8 cellular contexts compared by ENCODE assay signal in the genomic region with DNA sequence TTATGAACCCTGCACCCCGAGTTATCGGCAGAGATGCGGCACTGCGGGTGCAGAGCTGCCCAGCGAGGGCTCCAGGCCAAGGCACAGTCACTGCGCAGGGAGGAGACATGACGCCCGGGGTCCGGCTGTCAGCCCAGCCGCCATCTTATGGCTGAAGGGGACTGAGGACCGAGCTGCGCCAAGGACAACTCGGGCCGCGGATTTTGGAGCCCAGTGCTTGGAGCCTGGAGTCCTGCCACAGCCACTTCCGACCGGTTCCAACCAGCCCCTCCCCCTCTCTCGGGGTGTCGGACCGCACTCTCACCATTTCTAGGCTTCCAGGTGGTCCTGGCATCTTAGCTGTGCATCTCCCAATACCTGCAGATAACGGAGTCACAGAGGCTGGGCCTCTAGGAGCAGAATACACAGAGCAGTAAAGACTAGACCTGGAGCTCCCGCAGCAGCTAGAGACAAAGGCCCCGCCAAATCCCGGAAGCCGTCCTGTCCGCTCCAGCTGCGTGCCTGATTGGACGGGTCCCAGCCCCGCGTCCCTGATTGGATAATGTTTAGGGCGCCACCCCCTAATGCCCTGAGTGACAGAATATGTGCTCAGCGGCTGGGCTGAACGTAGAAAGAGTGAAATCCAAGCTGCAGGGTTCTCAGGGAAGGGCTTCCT. TPM values are rescaled to one million over a fixed set of nuclear protein-coding genes. Genes with fewer than 3 reads are reported as not detected.
DNase-seq lines count a peak whose midpoint lies in the region; FAIRE-seq and TF ChIP-seq lines count a peak whose summit lies in the region.

Gene ZNF680 (minus strand): TSS at position 451 of the 655 bp plus-strand sequence. CDS start 117 bp downstream, at position 334.

- H3K79me1 ChIP-seq in H9 (ENCODE audit: insufficient read depth, low read depth, low read length, poor library complexity, severe bottlenecking): no peaks in the 10 kb centered on the region

- peak within 1 kb of the TSS; percentile 22 for H3K4me2 ChIP-seq in H9 (ENCODE audit: insufficient read depth, insufficient read length, low read length)

- no peak within 1 kb of the TSS for H2BK15ac ChIP-seq in H9 (ENCODE audit: low read depth, low read length)

- FAIRE-seq in G401.6 (lab: Jason Lieb, UNC): peak; percentile 97

- peak within 1 kb of the TSS; percentile 87 for H3K4me3 ChIP-seq in MG63
- peak within 1 kb of the TSS; percentile 53 for H3K4me3 ChIP-seq in SJSA1

- peaks cover 15 to 24% of the 10 kb centered on the region in 2 experiments for H3K4me1 Mint-ChIP-seq in H9
- H3K4me1 Mint-ChIP-seq in activated naive CD4-positive, alpha-beta T cell treated with anti-CD3 and anti-CD28 coated beads, Interleukin-2, amount 10 ng/mL, durations not matched to agents 7 days and 5 days: peaks cover 20% of the 10 kb centered on the region

- H3K4me3 Mint-ChIP-seq in H9: peak within 1 kb of the TSS; percentile 97 to 100
- peak within 1 kb of the TSS; percentile 99 for H3K4me3 Mint-ChIP-seq in activated naive CD4-positive, alpha-beta T cell treated with anti-CD3 and anti-CD28 coated beads, Interleukin-2, amount 10 ng/mL, durations not matched to agents 7 days and 5 days

- no peak for TF ChIP-seq CTCF in H9 (conservative IDR thresholded peaks at IDR 0.05)

- H3K79me2 ChIP-seq in H9 (ENCODE audit: insufficient read depth, low read length): peaks cover 2% of the 10 kb centered on the region; the same call in 1 of the 2 replicates

- H3K23me2 ChIP-seq in H9 (ENCODE audit: insufficient read length, low read depth, low read length, poor library complexity, severe bottlenecking): no peaks in the 10 kb centered on the region

- no peaks in the 10 kb centered on the region for H4K20me1 ChIP-seq in H9 (ENCODE audit: control insufficient read depth, insufficient read depth, insufficient read length)

- H3K4ac ChIP-seq in H9 (ENCODE audit: low read depth, low read length): no peak within 1 kb of the TSS; the same call in 1 of the 2 replicates

- H3K36me3 ChIP-seq in MG63 (peaks cover 6% of the 10 kb centered on the region; the same call in 1 of the 2 replicates), SJSA1 (no peaks in the 10 kb centered on the region)

- H3K56ac ChIP-seq in H9 (ENCODE audit: insufficient read length, low read depth, low read length): no peak within 1 kb of the TSS

- H3K14ac ChIP-seq in H9 (ENCODE audit: insufficient read depth, low read length): peak within 1 kb of the TSS; percentile 91

- DNase-seq in H9: no peak
- peak; percentile 94 for DNase-seq in MG63
- peak; percentile 72 to 77 for DNase-seq in SJSA1 (ENCODE audit: low read depth in 1 of 2, low spot score in 2 of 2)
- DNase-seq in activated naive CD4-positive, alpha-beta T cell treated with anti-CD3 and anti-CD28 coated beads, Interleukin-2, amount 10 ng/mL, durations not matched to agents 7 days and 5 days: peak; percentile 94
- peak; percentile 91 for DNase-seq in germinal center (ENCODE audit: low spot score)
- peak; percentile 97 for DNase-seq in occipital lobe (lab: John Stamatoyannopoulos, UW)

- no peak within 1 kb of the TSS for H2BK20ac ChIP-seq in H9 (ENCODE audit: low read depth, low read length, poor library complexity, severe bottlenecking)

- CTCF ChIA-PET in activated naive CD4-positive, alpha-beta T cell treated with anti-CD3 and anti-CD28 coated beads, Interleukin-2, amount 10 ng/mL, durations not matched to agents 7 days and 5 days (lab: Charles Lee): interaction anchor here (0.7 to 1.4 kb wide), 2 partner anchors 10 to 62 kb away, joined by 3 read pairs; no protein-coding TSS in a partner anchor

- no peak within 1 kb of the TSS for H2AK5ac ChIP-seq in H9 (ENCODE audit: insufficient read length, low read length)

- H3K27me3 ChIP-seq in H9 (ENCODE audit: insufficient read depth, low read length) (no peaks in the 10 kb centered on the region), MG63 (no peaks in the 10 kb centered on the region), SJSA1 (replicated peaks) (no peaks in the 10 kb centered on the region)

- no peaks in the 10 kb centered on the region for H3K27me3 Mint-ChIP-seq in H9 (ENCODE audit: low read depth)
- no peaks in the 10 kb centered on the region for H3K27me3 Mint-ChIP-seq in activated naive CD4-positive, alpha-beta T cell treated with anti-CD3 and anti-CD28 coated beads, Interleukin-2, amount 10 ng/mL, durations not matched to agents 7 days and 5 days

- H3K9me3 ChIP-seq in H9 (ENCODE audit: control insufficient read depth, low read depth, low read length): peaks cover 5% of the 10 kb centered on the region
- H3K9me3 ChIP-seq in MG63: no peaks in the 10 kb centered on the region
- no peaks in the 10 kb centered on the region for H3K9me3 ChIP-seq in SJSA1 (replicated peaks)

- peak within 1 kb of the TSS; percentile 66 for H3K27ac ChIP-seq in H9 (ENCODE audit: insufficient read length, low read depth, low read length)
- peak within 1 kb of the TSS; percentile 68 for H3K27ac ChIP-seq in SJSA1
- peak within 1 kb of the TSS; percentile 41 for H3K27ac ChIP-seq in temporal lobe (ENCODE audit: low read depth, low read length)

- H4K8ac ChIP-seq in H9 (replicated peaks; ENCODE audit: insufficient read length, low read depth, low read length): no peak within 1 kb of the TSS

- H2AFZ ChIP-seq in H9 (ENCODE audit: low read length): no peak within 1 kb of the TSS

- peak within 1 kb of the TSS; percentile 95 to 100 (median 100) for H3K27ac Mint-ChIP-seq in H9
- peak within 1 kb of the TSS; percentile 96 for H3K27ac Mint-ChIP-seq in activated naive CD4-positive, alpha-beta T cell treated with anti-CD3 and anti-CD28 coated beads, Interleukin-2, amount 10 ng/mL, durations not matched to agents 7 days and 5 days

- H3K9ac ChIP-seq in H9 (ENCODE audit: extremely low read depth, insufficient read length, low read length): peak within 1 kb of the TSS; percentile 86

- no peak within 1 kb of the TSS for H4K91ac ChIP-seq in H9 (ENCODE audit: insufficient read length, low read depth, low read length)

- peak within 1 kb of the TSS; percentile 3 for H4K5ac ChIP-seq in H9 (ENCODE audit: insufficient read length, low read depth, low read length)

- no CpG with 5 or more reads among the region's 33 CpGs for WGBS in H9 (ENCODE audit: extremely low coverage, insufficient read length, low lambda C conversion rate)

- peak within 1 kb of the TSS; percentile 85 for H3K18ac ChIP-seq in H9 (ENCODE audit: insufficient read length, low read depth, low read length)

- H2BK12ac ChIP-seq in H9 (ENCODE audit: insufficient read length, low read depth, low read length): no peak within 1 kb of the TSS

- peaks cover 24 to 30% (median 30%) of the 10 kb centered on the region in 3 experiments for H3K36me3 Mint-ChIP-seq in H9 (ENCODE audit: insufficient read depth in 1 of 3, low read depth in 3 of 3)
- H3K36me3 Mint-ChIP-seq in activated naive CD4-positive, alpha-beta T cell treated with anti-CD3 and anti-CD28 coated beads, Interleukin-2, amount 10 ng/mL, durations not matched to agents 7 days and 5 days: peaks cover 34% of the 10 kb centered on the region

- peaks cover 47 to 64% of the 10 kb centered on the region in 2 experiments for H3K9me3 Mint-ChIP-seq in H9
- H3K9me3 Mint-ChIP-seq in activated naive CD4-positive, alpha-beta T cell treated with anti-CD3 and anti-CD28 coated beads, Interleukin-2, amount 10 ng/mL, durations not matched to agents 7 days and 5 days: peaks cover 21% of the 10 kb centered on the region

- no peak within 1 kb of the TSS for H3K23ac ChIP-seq in H9 (ENCODE audit: insufficient read length, low read depth, low read length)

- H2BK5ac ChIP-seq in H9 (ENCODE audit: insufficient read length, low read length): no peak within 1 kb of the TSS

- H2BK120ac ChIP-seq in H9 (ENCODE audit: low read depth, low read length, poor library complexity, severe bottlenecking): no peak within 1 kb of the TSS

- H3K4me1 ChIP-seq in H9 (ENCODE audit: insufficient read depth, low read length): no peaks in the 10 kb centered on the region
- H3K4me1 ChIP-seq in SJSA1 (replicated peaks): no peaks in the 10 kb centered on the region

- no peak within 1 kb of the TSS for H3T11ph ChIP-seq in H9 (ENCODE audit: low read length)

RNA-seq across cellular contexts. Expression of gene ZNF680, which starts in this region (rescaled TPM):
- total RNA-seq in H9 (2021) (19.3 and 21.3 TPM in 2 replicates), occipital lobe (73.6 TPM), temporal lobe (45.5 TPM)
- 5.5 and 15.7 TPM in 2 replicates for total RNA-seq in MG63 (2014; rRNA removed; shearing (Covaris generic); ENCODE audit: low replicate concordance)
- 2.9 and 6.1 TPM in 2 replicates for total RNA-seq in SJSA1 (2014; rRNA removed; shearing (Covaris generic))
